Comparison of ENCODE assay signal across 8 cellular contexts in genomic region chr20:10469599-10469998, GRCh38. TPM values are rescaled to one million over a fixed set of nuclear protein-coding genes. Genes with fewer than 3 reads are reported as not detected.
DNase-seq lines count a peak whose midpoint lies in the region; ATAC-seq, FAIRE-seq and TF ChIP-seq lines count a peak whose summit lies in the region.

No MANE protein-coding gene starts in this region.

- 0 out of 2 replicates have a peak overlapping the region, but pooled peaks have one; percentile 8 for H3K4me2 ChIP-seq in HCT116 (ENCODE audit: low read length)

- RAD21 ChIA-PET in HCT116 (lab: Charles Lee; ENCODE audit: low non-redundant PET in 1 of 2, low total read pairs in 2 of 2, uncharacterized antibody in 2 of 2, unreplicated experiment in 2 of 2) = no interaction called here

- H3K9me2 ChIP-seq in HCT116 (ENCODE audit: insufficient read depth) = no peaks in the 10 kb centered on the region

- intact Hi-C loops in HCT116 (cut with micrococcal nuclease) (loop anchor here (1.0 to 10.0 kb wide), 3 partner anchors 71 to 1075 kb away; no protein-coding TSS in a partner anchor), left ventricle myocardium inferior (cut with micrococcal nuclease) (loop anchor here (10.0 kb wide), 1 partner anchor 1075 kb away; no protein-coding TSS in a partner anchor), gastrocnemius medialis (cut with DNase I; ENCODE audit: low total_unique reads) (loop anchor here (1.0 to 5.0 kb wide), 2 partner anchors 68 to 805 kb away; no protein-coding TSS in a partner anchor)

- H3K36me3 ChIP-seq in HCT116 (ENCODE audit: control insufficient read depth in 1 of 2, insufficient read depth in 2 of 2, low read length in 2 of 2) = no peaks in the 10 kb centered on the region
- H3K36me3 ChIP-seq in left ventricle myocardium inferior = no peaks in the 10 kb centered on the region
- H3K36me3 ChIP-seq in gastrocnemius medialis = no peaks in the 10 kb centered on the region

- ATAC-seq in HCT116 (peak; percentile 80), gastrocnemius medialis (peak; percentile 58 to 82), HG03571 (IDR thresholded peaks at IDR 0.05; ENCODE audit: unreplicated experiment) (no peak)

- no peak for TF ChIP-seq POLR2A in HCT116 (IDR thresholded peaks at IDR 0.05; ENCODE audit: borderline replicate concordance, extremely low read depth, insufficient read depth, insufficient read length)
- TF ChIP-seq POLR2A in gastrocnemius medialis (IDR thresholded peaks at IDR 0.05) = no peak

- peak; percentile 58 for TF ChIP-seq CTCF in D721Med (IDR thresholded peaks at IDR 0.05; ENCODE audit: insufficient read depth, missing control alignments)
- peak; percentile 38 to 68 (median 66); a peak in 5 of 6 replicates for TF ChIP-seq CTCF in HCT116 (IDR thresholded peaks at IDR 0.05 in 2 of 3, conservative IDR thresholded peaks at IDR 0.05 in 1 of 3; ENCODE audit: borderline replicate concordance in 1 of 3, insufficient read depth in 1 of 3, low read depth in 2 of 3, low read length in 2 of 3)
- peak; percentile 75 for TF ChIP-seq CTCF in left ventricle myocardium inferior (IDR thresholded peaks at IDR 0.05; ENCODE audit: borderline replicate concordance)
- TF ChIP-seq CTCF in gastrocnemius medialis (IDR thresholded peaks at IDR 0.05 in 4 of 5, conservative IDR thresholded peaks at IDR 0.05 in 1 of 5) = peak; percentile 34 to 59 (median 41)

- H3K4me1 ChIP-seq in HCT116 (ENCODE audit: control insufficient read depth in 1 of 2, insufficient read depth in 2 of 2, low read length in 2 of 2) (peaks cover 41 to 43% of the 10 kb centered on the region in 2 experiments), left ventricle myocardium inferior (peaks cover 47% of the 10 kb centered on the region), gastrocnemius medialis (peaks cover 10 to 33% of the 10 kb centered on the region in 2 donors)

- peak overlapping the region; percentile 7 for H3K27ac ChIP-seq in HCT116 (ENCODE audit: low read depth, low read length)
- no peak overlapping the region for H3K27ac ChIP-seq in left ventricle myocardium inferior (replicated peaks)
- no peak overlapping the region for H3K27ac ChIP-seq in gastrocnemius medialis

- no peaks in the 10 kb centered on the region for H3K9me3 ChIP-seq in HCT116 (ENCODE audit: control insufficient read depth in 1 of 2, insufficient read depth in 1 of 2, low read depth in 1 of 2, low read length in 2 of 2)
- H3K9me3 ChIP-seq in left ventricle myocardium inferior (replicated peaks) = peaks cover 5% of the 10 kb centered on the region
- H3K9me3 ChIP-seq in gastrocnemius medialis = no peaks in the 10 kb centered on the region

- TF ChIP-seq RAD21 in HCT116 (IDR thresholded peaks at IDR 0.05; ENCODE audit: low read depth) = peak; percentile 70

- CTCF ChIA-PET in HCT116 (lab: Charles Lee) = no interaction called here

- no TSS peak for BruUV-seq in HCT116 (replicated peaks; lab: Mats Ljungman, UMichigan)

- FAIRE-seq in D721Med (lab: Jason Lieb, UNC) = no peak

- no peak overlapping the region for H3K4me3 ChIP-seq in HCT116 (replicated peaks in 1 of 2; ENCODE audit: low read depth in 1 of 2, low read length in 2 of 2)
- no peak overlapping the region for H3K4me3 ChIP-seq in left ventricle myocardium inferior
- no peak overlapping the region for H3K4me3 ChIP-seq in gastrocnemius medialis

- no peaks in the 10 kb centered on the region for H4K20me1 ChIP-seq in HCT116 (ENCODE audit: insufficient read depth)

- H3K79me2 ChIP-seq in HCT116 (ENCODE audit: insufficient read depth, low read length) = peaks cover 4% of the 10 kb centered on the region; the same call in 1 of the 2 replicates

- H2AFZ ChIP-seq in HCT116 (ENCODE audit: low read depth, low read length, poor library complexity, severe bottlenecking) = no peak overlapping the region

- H3K9ac ChIP-seq in HCT116 (ENCODE audit: low read length) = no peak overlapping the region

- POLR2A ChIA-PET in HCT116 (lab: Charles Lee) = no interaction called here

- no peak for DNase-seq in D721Med (ENCODE audit: insufficient read length, low spot score)
- peak; percentile 46 for DNase-seq in HCT116 (ENCODE audit: low read depth, low spot score)
- peak; percentile 73 for DNase-seq in NCI-H2196 treated with DMSO at 0.1 percent for 48 hours (lab: John Stamatoyannopoulos, UW; ENCODE audit: unreplicated experiment)
- DNase-seq in amniotic epithelial cell (ENCODE audit: low read depth) = peak; percentile 88
- DNase-seq in left ventricle myocardium inferior = no peak
- DNase-seq in gastrocnemius medialis = peak in 1 of 2 donors; percentile 20
- DNase-seq in activated T-cell treated with anti-CD3 and anti-CD28 coated beads for 4 hours = no peak

- in situ Hi-C loops in gastrocnemius medialis (cut with MboI; ENCODE audit: low sequenced_read_pairs in 4 of 4) = loop anchor here in 2 of 4 donors (10.0 to 25.0 kb wide), 2 partner anchors 805 to 1068 kb away; no protein-coding TSS in a partner anchor

- no peaks in the 10 kb centered on the region for H3K27me3 ChIP-seq in HCT116 (ENCODE audit: insufficient read depth, low read length)
- no peaks in the 10 kb centered on the region for H3K27me3 ChIP-seq in left ventricle myocardium inferior (ENCODE audit: low read depth)
- no peaks in the 10 kb centered on the region for H3K27me3 ChIP-seq in gastrocnemius medialis

TF ChIP-seq in HCT116, 20 proteins besides CTCF, POLR2A, EP300 and RAD21:
- no peak for TF ChIP-seq SRF (IDR thresholded peaks at IDR 0.05; ENCODE audit: low read depth)
- no peak for TF ChIP-seq CBX3 (IDR thresholded peaks at IDR 0.05; ENCODE audit: low read depth)
- TF ChIP-seq JUND (IDR thresholded peaks at IDR 0.05) = no peak
- no peak for TF ChIP-seq CEBPB (IDR thresholded peaks at IDR 0.05; ENCODE audit: low read depth)
- no peak for TF ChIP-seq ELF1 (IDR thresholded peaks at IDR 0.05; ENCODE audit: borderline replicate concordance, low read depth)
- TF ChIP-seq EGR1 (IDR thresholded peaks at IDR 0.05; ENCODE audit: low read depth) = no peak
- no peak for TF ChIP-seq ATF3 (IDR thresholded peaks at IDR 0.05)
- no peak for TF ChIP-seq REST (IDR thresholded peaks at IDR 0.05; ENCODE audit: low read depth)
- TF ChIP-seq ZFX (IDR thresholded peaks at IDR 0.05) = no peak
TF ChIP-seq in HCT116: peak in this region for 0.

RNA-seq across cellular contexts. Expression of gene SLX4IP, which starts 34.5 kb away (rescaled TPM):
- total RNA-seq in HCT116 (2021; ENCODE audit: unreplicated experiment) = 11.1 TPM
- polyA plus RNA-seq in HCT116 (2012) = 1.9 and 3.0 TPM in 2 replicates
- total RNA-seq in left ventricle myocardium inferior = 3.1 TPM
- total RNA-seq in gastrocnemius medialis = 1 to 10 TPM in 1 of 4 donors, under 1 TPM in 3; 0.22 to 1.3 (median 0.71) TPM

RNA-seq across cellular contexts. Expression of gene MKKS, which starts 35.6 kb away (rescaled TPM):
- total RNA-seq in HCT116 (2021; ENCODE audit: unreplicated experiment) = 19.9 TPM
- 11.5 and 16.3 TPM in 2 replicates for polyA plus RNA-seq in HCT116 (2012)
- total RNA-seq in left ventricle myocardium inferior = 28.3 TPM
- total RNA-seq in gastrocnemius medialis = 10 to 100 TPM in 3 of 4 donors, 1 to 10 TPM in 1; 8.1 to 15.2 (median 14.6) TPM

Comparison
In these comparisons a context has a peak if more than half of its experiments do, and no peak if none do; other contexts are left out.
1. DNase-seq: peak in HCT116 (single experiment), NCI-H2196 treated with DMSO at 0.1 percent for 48 hours (single experiment) and amniotic epithelial cell (single experiment); none in D721Med (single experiment), left ventricle myocardium inferior (single experiment) and activated T-cell treated with anti-CD3 and anti-CD28 coated beads for 4 hours (single experiment).
2. Peak in every context shown above with its lines, with median percentiles within 50 percentile points of each other: CTCF ChIP-seq.